Comparison of ENCODE assay signal across 9 cellular contexts in genomic region chr18:74251297-74252031, GRCh38. TPM values are rescaled to one million over a fixed set of nuclear protein-coding genes. Genes with fewer than 3 reads are reported as not detected.
DNase-seq lines count a peak whose midpoint lies in the region; ATAC-seq and TF ChIP-seq lines count a peak whose summit lies in the region.
"Had no signal": no experiment of that assay in that cellular context is flagged by ENCODE, and none has a peak within 500 bp of the region (broad histone marks: within the 10 kb centered on the region; RNA-seq: fewer than 3 reads in every experiment).

No MANE protein-coding gene starts in this region.

- H3K27ac Mint-ChIP-seq in activated T-cell treated with anti-CD3 and anti-CD28 coated beads, Interleukin-2, amount 50 U/mL, for 72 hours = peak overlapping the region; percentile 77
- peak overlapping the region; percentile 78 for H3K27ac Mint-ChIP-seq in activated T-helper 2 cell treated with anti-CD3 and anti-CD28 coated beads, Interferon-gamma antibody, Interleukin-2, Interleukin-4, amounts not matched to agents 10 μg/mL and 5 μg/mL and 100 μg/mL, durations not matched to agents 14 hours and 24 hours and 36 hours
- H3K27ac Mint-ChIP-seq in glutamatergic neuron (ENCODE audit: unreplicated experiment) = no peak overlapping the region

- H3K27me3 ChIP-seq in upper lobe of left lung (no peaks in the 10 kb centered on the region), colonic mucosa (no peaks in the 10 kb centered on the region)

- DNase-seq in activated T-cell treated with anti-CD3 and anti-CD28 coated beads, Interleukin-2, amount 50 U/mL, for 72 hours = no peak
- DNase-seq in activated T-cell treated with anti-CD3 and anti-CD28 coated beads, Interleukin-2, amount 50 U/mL, for 4 hours = no peak
- DNase-seq in activated T-helper 2 cell treated with anti-CD3 and anti-CD28 coated beads, Interferon-gamma antibody, Interleukin-2, Interleukin-4, amounts not matched to agents 10 μg/mL and 5 μg/mL and 100 μg/mL, durations not matched to agents 14 hours and 24 hours and 36 hours (ENCODE audit: low spot score) = no peak
- DNase-seq in left colon (no peak), upper lobe of left lung (no peak), glutamatergic neuron (no peak), colonic mucosa (no peak)
- DNase-seq: MM.1S had no signal

- H3K27me3 Mint-ChIP-seq in activated T-cell treated with anti-CD3 and anti-CD28 coated beads, Interleukin-2, amount 50 U/mL, for 72 hours (ENCODE audit: low read depth) = no peaks in the 10 kb centered on the region
- H3K27me3 Mint-ChIP-seq in activated T-cell treated with anti-CD3 and anti-CD28 coated beads, Interleukin-2, amount 50 U/mL, for 4 hours (ENCODE audit: low read depth) = no peaks in the 10 kb centered on the region
- no peaks in the 10 kb centered on the region for H3K27me3 Mint-ChIP-seq in activated T-helper 2 cell treated with anti-CD3 and anti-CD28 coated beads, Interferon-gamma antibody, Interleukin-2, Interleukin-4, amounts not matched to agents 10 μg/mL and 5 μg/mL and 100 μg/mL, durations not matched to agents 14 hours and 24 hours and 36 hours (ENCODE audit: low read depth)
- no peaks in the 10 kb centered on the region for H3K27me3 Mint-ChIP-seq in glutamatergic neuron (ENCODE audit: unreplicated experiment)

- TF ChIP-seq EP300 in upper lobe of left lung (IDR thresholded peaks at IDR 0.05) = peak in 1 of 4 donors; percentile 23

- TF ChIP-seq CTCF in upper lobe of left lung (IDR thresholded peaks at IDR 0.05) = no peak
- no peak for TF ChIP-seq CTCF in glutamatergic neuron (IDR thresholded peaks at IDR 0.05; ENCODE audit: partially characterized antibody, unreplicated experiment)
- TF ChIP-seq CTCF in colonic mucosa (IDR thresholded peaks at IDR 0.05) = no peak

- H3K4me1 ChIP-seq in upper lobe of left lung (peaks cover 51 to 70% (median 64%) of the 10 kb centered on the region in 4 donors), colonic mucosa (peaks cover 6% of the 10 kb centered on the region)

- H3K27ac ChIP-seq in upper lobe of left lung (peak overlapping the region; percentile 50 to 74 (median 66)), colonic mucosa (no peak overlapping the region)

- no peak for TF ChIP-seq POLR2A in upper lobe of left lung (IDR thresholded peaks at IDR 0.05)

- intact Hi-C loops in activated T-helper 2 cell treated with anti-CD3 and anti-CD28 coated beads, Interferon-gamma antibody, Interleukin-2, Interleukin-4, amounts not matched to agents 10 μg/mL and 5 μg/mL and 100 μg/mL, durations not matched to agents 14 hours and 24 hours and 36 hours (cut with micrococcal nuclease) = loop anchor here (5.0 kb wide), 1 partner anchor 41 kb away; the partner anchor contains the start of gene CYB5A
- intact Hi-C loops in left colon (cut with DNase I, micrococcal nuclease) (no loop called here), colonic mucosa (cut with DNase I) (no loop called here)

- peaks cover 0 to 3% of the 10 kb centered on the region in 2 donors for H3K36me3 Mint-ChIP-seq in activated T-cell treated with anti-CD3 and anti-CD28 coated beads, Interleukin-2, amount 50 U/mL, for 72 hours (ENCODE audit: insufficient read depth in 2 of 2)
- H3K36me3 Mint-ChIP-seq in activated T-cell treated with anti-CD3 and anti-CD28 coated beads, Interleukin-2, amount 50 U/mL, for 4 hours (ENCODE audit: insufficient read depth) = peaks cover 12% of the 10 kb centered on the region
- peaks cover 5% of the 10 kb centered on the region for H3K36me3 Mint-ChIP-seq in activated T-helper 2 cell treated with anti-CD3 and anti-CD28 coated beads, Interferon-gamma antibody, Interleukin-2, Interleukin-4, amounts not matched to agents 10 μg/mL and 5 μg/mL and 100 μg/mL, durations not matched to agents 14 hours and 24 hours and 36 hours (ENCODE audit: low read depth)
- peaks cover 6% of the 10 kb centered on the region for H3K36me3 Mint-ChIP-seq in glutamatergic neuron (ENCODE audit: unreplicated experiment)

- WGBS in upper lobe of left lung, 2 donors = 49 to 52% methylated on average over 4 of the region's 4 CpGs

- no peak overlapping the region for H3K4me3 ChIP-seq in upper lobe of left lung
- H3K4me3 ChIP-seq in colonic mucosa = no peak overlapping the region

- H3K9ac ChIP-seq in colonic mucosa (ENCODE audit: low read depth in 2 of 2, low read length in 2 of 2) = no peak overlapping the region

- no peak overlapping the region for H3K4me3 Mint-ChIP-seq in activated T-cell treated with anti-CD3 and anti-CD28 coated beads, Interleukin-2, amount 50 U/mL, for 72 hours
- no peak overlapping the region for H3K4me3 Mint-ChIP-seq in activated T-cell treated with anti-CD3 and anti-CD28 coated beads, Interleukin-2, amount 50 U/mL, for 4 hours
- H3K4me3 Mint-ChIP-seq in activated T-helper 2 cell treated with anti-CD3 and anti-CD28 coated beads, Interferon-gamma antibody, Interleukin-2, Interleukin-4, amounts not matched to agents 10 μg/mL and 5 μg/mL and 100 μg/mL, durations not matched to agents 14 hours and 24 hours and 36 hours (ENCODE audit: low read depth) = no peak overlapping the region
- H3K4me3 Mint-ChIP-seq in glutamatergic neuron (ENCODE audit: unreplicated experiment) = no peak overlapping the region

- no peaks in the 10 kb centered on the region for H3K9me3 Mint-ChIP-seq in activated T-cell treated with anti-CD3 and anti-CD28 coated beads, Interleukin-2, amount 50 U/mL, for 72 hours
- H3K9me3 Mint-ChIP-seq in activated T-cell treated with anti-CD3 and anti-CD28 coated beads, Interleukin-2, amount 50 U/mL, for 4 hours = no peaks in the 10 kb centered on the region
- no peaks in the 10 kb centered on the region for H3K9me3 Mint-ChIP-seq in activated T-helper 2 cell treated with anti-CD3 and anti-CD28 coated beads, Interferon-gamma antibody, Interleukin-2, Interleukin-4, amounts not matched to agents 10 μg/mL and 5 μg/mL and 100 μg/mL, durations not matched to agents 14 hours and 24 hours and 36 hours
- H3K9me3 Mint-ChIP-seq in glutamatergic neuron (ENCODE audit: unreplicated experiment) = no peaks in the 10 kb centered on the region

- H3K9me3 ChIP-seq in upper lobe of left lung (no peaks in the 10 kb centered on the region), colonic mucosa (no peaks in the 10 kb centered on the region)

- ATAC-seq in activated T-cell treated with anti-CD3 and anti-CD28 coated beads, Interleukin-2, amount 50 U/mL, for 72 hours (replicated peaks in 1 of 2) = no peak
- ATAC-seq in activated T-cell treated with anti-CD3 and anti-CD28 coated beads, Interleukin-2, amount 50 U/mL, for 4 hours = no peak
- ATAC-seq in left colon (peak; percentile 61), upper lobe of left lung (ENCODE audit: low FRiP score in 2 of 2) (peak in 1 of 2 donors; percentile 54), GM18511 (IDR thresholded peaks at IDR 0.05; ENCODE audit: unreplicated experiment) (no peak)

- peaks cover 15% of the 10 kb centered on the region for H3K4me1 Mint-ChIP-seq in activated T-cell treated with anti-CD3 and anti-CD28 coated beads, Interleukin-2, amount 50 U/mL, for 72 hours (ENCODE audit: low read depth)
- peaks cover 8% of the 10 kb centered on the region for H3K4me1 Mint-ChIP-seq in activated T-cell treated with anti-CD3 and anti-CD28 coated beads, Interleukin-2, amount 50 U/mL, for 4 hours (ENCODE audit: low read depth)
- peaks cover 37% of the 10 kb centered on the region for H3K4me1 Mint-ChIP-seq in activated T-helper 2 cell treated with anti-CD3 and anti-CD28 coated beads, Interferon-gamma antibody, Interleukin-2, Interleukin-4, amounts not matched to agents 10 μg/mL and 5 μg/mL and 100 μg/mL, durations not matched to agents 14 hours and 24 hours and 36 hours (ENCODE audit: low read depth)
- peaks cover 16% of the 10 kb centered on the region for H3K4me1 Mint-ChIP-seq in glutamatergic neuron (ENCODE audit: low read depth, unreplicated experiment)

- H3K36me3 ChIP-seq in upper lobe of left lung (peaks cover 0 to 29% (median 5%) of the 10 kb centered on the region in 4 donors), colonic mucosa (no peaks in the 10 kb centered on the region)

RNA-seq across cellular contexts. Expression of gene CYB5A, which starts 40.3 kb away (rescaled TPM):
- total RNA-seq in activated T-cell treated with anti-CD3 and anti-CD28 coated beads, Interleukin-2, amount 50 U/mL, for 72 hours = 10 to 100 TPM; 45.1 to 47.8 TPM
- total RNA-seq in activated T-cell treated with anti-CD3 and anti-CD28 coated beads, Interleukin-2, amount 50 U/mL, for 4 hours = 10 to 100 TPM; 40.6 to 46.5 (median 45.9) TPM
- total RNA-seq in activated T-helper 2 cell treated with anti-CD3 and anti-CD28 coated beads, Interferon-gamma antibody, Interleukin-2, Interleukin-4, amounts not matched to agents 10 μg/mL and 5 μg/mL and 100 μg/mL, durations not matched to agents 14 hours and 24 hours and 36 hours = 36.8 and 37.9 TPM in 2 replicates
- 100 to 1,000 TPM; 115 to 129 TPM for total RNA-seq in left colon
- total RNA-seq in upper lobe of left lung = 100 to 1,000 TPM; 291 to 729 (median 637) TPM
- 28.3 TPM for total RNA-seq in glutamatergic neuron (ENCODE audit: unreplicated experiment)
- total RNA-seq in colonic mucosa = 100 to 1,000 TPM; 107 to 114 TPM
